In the genomic region with DNA sequence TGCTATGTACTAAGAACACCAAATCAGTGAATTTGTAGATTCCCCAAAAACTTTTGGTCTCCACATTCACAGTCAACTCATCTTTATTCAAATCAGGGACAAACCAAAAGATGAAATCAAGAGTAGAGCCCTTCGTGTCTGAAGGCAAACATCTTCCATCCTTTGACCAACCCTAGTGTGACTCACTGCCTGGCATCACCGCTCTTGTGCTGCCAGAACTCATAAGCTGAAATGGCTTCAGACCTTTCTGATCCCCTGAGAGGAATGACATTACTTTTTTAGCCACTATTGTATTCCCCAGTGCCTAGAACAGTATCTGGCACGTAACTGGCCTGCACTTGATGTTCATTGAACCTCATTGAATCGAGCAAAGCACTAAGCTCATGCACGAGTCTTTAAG, we compare ENCODE assay signal across 18 cellular contexts. TPM values are rescaled to one million over a fixed set of nuclear protein-coding genes. Genes with fewer than 3 reads are reported as not detected.
DNase-seq lines count a peak whose midpoint lies in the region; ATAC-seq and TF ChIP-seq lines count a peak whose summit lies in the region.
"Had no signal": no experiment of that assay in that cellular context is flagged by ENCODE, and none has a peak within 500 bp of the region (broad histone marks: within the 10 kb centered on the region; RNA-seq: fewer than 3 reads in every experiment).

No MANE protein-coding gene starts in this region.

- H3K27me3 Mint-ChIP-seq in activated CD4-positive, alpha-beta T cell treated with anti-CD3 and anti-CD28 coated beads, Interleukin-2, amount 10 ng/mL, durations not matched to agents 7 days and 5 days: no peaks in the 10 kb centered on the region
- H3K27me3 Mint-ChIP-seq: CD8-positive, alpha-beta memory T cell; naive thymus-derived CD8-positive, alpha-beta T cell had no signal

- no peaks in the 10 kb centered on the region for H3K27me3 ChIP-seq in lower lobe of right lung (ENCODE audit: low read depth)
- H3K27me3 ChIP-seq: Peyer's patch, uterus had no signal

- H3K4me1 Mint-ChIP-seq in activated CD4-positive, alpha-beta T cell treated with anti-CD3 and anti-CD28 coated beads, Interleukin-2, amount 10 ng/mL, durations not matched to agents 7 days and 5 days: peaks cover 21% of the 10 kb centered on the region

- POLR2A ChIA-PET in activated CD4-positive, alpha-beta T cell treated with anti-CD3 and anti-CD28 coated beads, Interleukin-2, amount 10 ng/mL, durations not matched to agents 7 days and 5 days (lab: Charles Lee): no interaction called here

- no peak overlapping the region for H3K27ac ChIP-seq in lower lobe of right lung
- H3K27ac ChIP-seq: Peyer's patch, uterus, VCaP had no signal

- H3K4me3 Mint-ChIP-seq in activated CD4-positive, alpha-beta T cell treated with anti-CD3 and anti-CD28 coated beads, Interleukin-2, amount 10 ng/mL, durations not matched to agents 7 days and 5 days: no peak overlapping the region
- H3K4me3 Mint-ChIP-seq: CD8-positive, alpha-beta memory T cell; naive thymus-derived CD8-positive, alpha-beta T cell had no signal

- H3K4me1 ChIP-seq in lower lobe of right lung: peaks cover 14% of the 10 kb centered on the region
- H3K4me1 ChIP-seq: Peyer's patch, uterus had no signal

- intact Hi-C loops in lower lobe of right lung (cut with DNase I): no loop called here

- ATAC-seq in GM19025 (IDR thresholded peaks at IDR 0.05; ENCODE audit: low read depth, unreplicated experiment) (peak; percentile 37), lower lobe of right lung (no peak)
- ATAC-seq: naive thymus-derived CD8-positive, alpha-beta T cell had no signal

- peaks cover 31% of the 10 kb centered on the region for H3K36me3 ChIP-seq in lower lobe of right lung
- H3K36me3 ChIP-seq: uterus had no signal

- H3K27ac Mint-ChIP-seq in activated CD4-positive, alpha-beta T cell treated with anti-CD3 and anti-CD28 coated beads, Interleukin-2, amount 10 ng/mL, durations not matched to agents 7 days and 5 days: no peak overlapping the region

- H3K9me3 ChIP-seq in lower lobe of right lung: no peaks in the 10 kb centered on the region
- H3K9me3 ChIP-seq: Peyer's patch, uterus had no signal

- H3K36me3 Mint-ChIP-seq in activated CD4-positive, alpha-beta T cell treated with anti-CD3 and anti-CD28 coated beads, Interleukin-2, amount 10 ng/mL, durations not matched to agents 7 days and 5 days (ENCODE audit: low read depth): peaks cover 16% of the 10 kb centered on the region

- no peak for TF ChIP-seq CTCF in lower lobe of right lung (IDR thresholded peaks at IDR 0.05)

- CTCF ChIA-PET in activated CD4-positive, alpha-beta T cell treated with anti-CD3 and anti-CD28 coated beads, Interleukin-2, amount 10 ng/mL, durations not matched to agents 7 days and 5 days (lab: Charles Lee): no interaction called here

- H3K4me3 ChIP-seq in lower lobe of right lung: no peak overlapping the region
- H3K4me3 ChIP-seq: lung, Peyer's patch, uterus had no signal

- H3K9me3 Mint-ChIP-seq in activated CD4-positive, alpha-beta T cell treated with anti-CD3 and anti-CD28 coated beads, Interleukin-2, amount 10 ng/mL, durations not matched to agents 7 days and 5 days: no peaks in the 10 kb centered on the region
- H3K9me3 Mint-ChIP-seq: CD8-positive, alpha-beta memory T cell had no signal

- DNase-seq in activated CD4-positive, alpha-beta T cell treated with anti-CD3 and anti-CD28 coated beads, Interleukin-2, amount 50 U/mL, for 48 hours: peak; percentile 38 to 49
- no peak for DNase-seq in activated CD4-positive, alpha-beta T cell treated with anti-CD3 and anti-CD28 coated beads, Interleukin-2, amount 10 ng/mL, durations not matched to agents 7 days and 5 days
- DNase-seq in activated CD4-positive, CD25-positive, alpha-beta regulatory T cell treated with anti-CD3 and anti-CD28 coated beads, Interleukin-2, amount 50 U/mL, for 72 hours: peak; percentile 40
- DNase-seq in stimulated activated CD4-positive, alpha-beta T cell treated with anti-CD3 and anti-CD28 coated beads, Interleukin-2, amount 100 ng/mL, for 24 hours: peak; percentile 27 to 30
- DNase-seq in DMS53 treated with DMSO at 0.1 percent for 48 hours (lab: John Stamatoyannopoulos, UW; ENCODE audit: unreplicated experiment) (no peak), 8988T (no peak), lower lobe of right lung (no peak)
- DNase-seq: CD8-positive, alpha-beta memory T cell; H7; naive thymus-derived CD8-positive, alpha-beta T cell; NCI-H1930; NCI-H524 treated with DMSO at 0.1 percent for 48 hours; Peyer's patch; stimulated activated naive CD4-positive, alpha-beta T cell; uterus had no signal

RNA-seq across cellular contexts. Expression of a gene that starts 50.1 kb away (rescaled TPM):
- 10 to 100 TPM; 20.4 to 23.1 TPM for total RNA-seq in activated CD4-positive, alpha-beta T cell treated with anti-CD3 and anti-CD28 coated beads, Interleukin-2, amount 10 ng/mL, durations not matched to agents 7 days and 5 days
- 31.9 TPM for total RNA-seq in lower lobe of right lung

Comparison
In these comparisons a context has a peak if more than half of its experiments do, and no peak if none do; other contexts are left out.
1. DNase-seq: peak in activated CD4-positive, alpha-beta T cell treated with anti-CD3 and anti-CD28 coated beads, Interleukin-2, amount 50 U/mL, for 48 hours (2 of 2), activated CD4-positive, CD25-positive, alpha-beta regulatory T cell treated with anti-CD3 and anti-CD28 coated beads, Interleukin-2, amount 50 U/mL, for 72 hours (single experiment) and stimulated activated CD4-positive, alpha-beta T cell treated with anti-CD3 and anti-CD28 coated beads, Interleukin-2, amount 100 ng/mL, for 24 hours (2 of 2); none in activated CD4-positive, alpha-beta T cell treated with anti-CD3 and anti-CD28 coated beads, Interleukin-2, amount 10 ng/mL, durations not matched to agents 7 days and 5 days (single experiment), DMS53 treated with DMSO at 0.1 percent for 48 hours (single experiment), 8988T (single experiment) and lower lobe of right lung (single experiment).